ENCODE assay signal across 17 cellular contexts in genomic region chr15:95990833-95991232, GRCh38.
DNase-seq lines count a peak whose midpoint lies in the region; ATAC-seq and TF ChIP-seq lines count a peak whose summit lies in the region.
"Had no signal": no experiment of that assay in that cellular context is flagged by ENCODE, and none has a peak within 500 bp of the region (broad histone marks: within the 10 kb centered on the region; RNA-seq: fewer than 3 reads in every experiment).

No MANE protein-coding gene starts in this region.

- POLR2A ChIA-PET in activated CD4-positive, alpha-beta memory T cell treated with anti-CD3 and anti-CD28 coated beads for 36 hours (lab: Charles Lee): no interaction called here
- POLR2A ChIA-PET in activated CD4-positive, alpha-beta memory T cell treated with anti-CD3 and anti-CD28 coated beads, Interleukin-2, amount 10 ng/mL, durations not matched to agents 7 days and 5 days (lab: Charles Lee): no interaction called here

- intact Hi-C loops in activated CD4-positive, alpha-beta memory T cell treated with anti-CD3 and anti-CD28 coated beads for 36 hours (cut with micrococcal nuclease): no loop called here
- intact Hi-C loops in heart right ventricle (cut with DNase I): no loop called here

- peaks cover 10% of the 10 kb centered on the region for H3K27me3 Mint-ChIP-seq in activated CD4-positive, alpha-beta memory T cell treated with anti-CD3 and anti-CD28 coated beads for 36 hours
- peaks cover 13% of the 10 kb centered on the region for H3K27me3 Mint-ChIP-seq in activated CD4-positive, alpha-beta memory T cell treated with anti-CD3 and anti-CD28 coated beads, Interleukin-2, amount 10 ng/mL, durations not matched to agents 7 days and 5 days
- H3K27me3 Mint-ChIP-seq in progenitor cell of endocrine pancreas: no peaks in the 10 kb centered on the region

- no peaks in the 10 kb centered on the region for H3K9me3 ChIP-seq in heart right ventricle
- no peaks in the 10 kb centered on the region for H3K9me3 ChIP-seq in suprapubic skin
- H3K9me3 ChIP-seq: body of pancreas had no signal

- ATAC-seq in HG03565 (IDR thresholded peaks at IDR 0.05; ENCODE audit: unreplicated experiment) (peak; percentile 37), heart right ventricle (no peak)
- ATAC-seq: body of pancreas, esophagus mucosa had no signal

- H3K27me3 ChIP-seq in heart right ventricle (no peaks in the 10 kb centered on the region), suprapubic skin (no peaks in the 10 kb centered on the region)
- H3K27me3 ChIP-seq: body of pancreas had no signal

- H3K27ac Mint-ChIP-seq in activated CD4-positive, alpha-beta memory T cell treated with anti-CD3 and anti-CD28 coated beads for 36 hours: no peak overlapping the region
- H3K27ac Mint-ChIP-seq in activated CD4-positive, alpha-beta memory T cell treated with anti-CD3 and anti-CD28 coated beads, Interleukin-2, amount 10 ng/mL, durations not matched to agents 7 days and 5 days: no peak overlapping the region
- H3K27ac Mint-ChIP-seq in progenitor cell of endocrine pancreas: peak overlapping the region; percentile 33
- H3K27ac Mint-ChIP-seq: CD4-positive, alpha-beta T cell had no signal

- CTCF ChIA-PET in activated CD4-positive, alpha-beta memory T cell treated with anti-CD3 and anti-CD28 coated beads for 36 hours (lab: Charles Lee): no interaction called here
- CTCF ChIA-PET in activated CD4-positive, alpha-beta memory T cell treated with anti-CD3 and anti-CD28 coated beads, Interleukin-2, amount 10 ng/mL, durations not matched to agents 7 days and 5 days (lab: Charles Lee): no interaction called here

- TF ChIP-seq CTCF in progenitor cell of endocrine pancreas (IDR thresholded peaks at IDR 0.05; ENCODE audit: unreplicated experiment): no peak
- TF ChIP-seq CTCF in heart right ventricle (IDR thresholded peaks at IDR 0.05): no peak
- no peak for TF ChIP-seq CTCF in suprapubic skin (IDR thresholded peaks at IDR 0.05)

- no peak for TF ChIP-seq POLR2A in suprapubic skin (IDR thresholded peaks at IDR 0.05)

- no peaks in the 10 kb centered on the region for H3K36me3 ChIP-seq in heart right ventricle
- H3K36me3 ChIP-seq in suprapubic skin: no peaks in the 10 kb centered on the region

- 86 to 90% methylated on average over 4 of the region's 4 CpGs for WGBS in heart right ventricle, 2 donors
- WGBS in suprapubic skin: 31% methylated on average over 4 of the region's 4 CpGs

- no peak for TF ChIP-seq EP300 in suprapubic skin (IDR thresholded peaks at IDR 0.05)

- no peak overlapping the region for H3K4me3 Mint-ChIP-seq in activated CD4-positive, alpha-beta memory T cell treated with anti-CD3 and anti-CD28 coated beads for 36 hours
- no peak overlapping the region for H3K4me3 Mint-ChIP-seq in activated CD4-positive, alpha-beta memory T cell treated with anti-CD3 and anti-CD28 coated beads, Interleukin-2, amount 10 ng/mL, durations not matched to agents 7 days and 5 days
- H3K4me3 Mint-ChIP-seq in progenitor cell of endocrine pancreas (ENCODE audit: low read depth): no peak overlapping the region
- H3K4me3 Mint-ChIP-seq: CD4-positive, alpha-beta T cell had no signal

- peak overlapping the region in 1 of 10 donors; percentile 7 for H3K4me3 ChIP-seq in heart right ventricle
- H3K4me3 ChIP-seq in suprapubic skin: no peak overlapping the region
- H3K4me3 ChIP-seq: body of pancreas had no signal

- H3K4me1 ChIP-seq in heart right ventricle: no peaks in the 10 kb centered on the region
- no peaks in the 10 kb centered on the region for H3K4me1 ChIP-seq in suprapubic skin
- H3K4me1 ChIP-seq: body of pancreas had no signal

- peak overlapping the region in 1 of 10 donors; percentile 26 for H3K27ac ChIP-seq in heart right ventricle
- H3K27ac ChIP-seq in suprapubic skin: no peak overlapping the region

- peak; percentile 11 for DNase-seq in activated CD4-positive, alpha-beta memory T cell treated with anti-CD3 and anti-CD28 coated beads for 36 hours
- DNase-seq in activated CD4-positive, alpha-beta memory T cell treated with anti-CD3 and anti-CD28 coated beads, Interleukin-2, amount 10 ng/mL, durations not matched to agents 7 days and 5 days: no peak
- DNase-seq in astrocyte of the hippocampus (ENCODE audit: low read depth, low spot score) (peak; percentile 57), progenitor cell of endocrine pancreas (ENCODE audit: low spot score, unreplicated experiment) (no peak), heart right ventricle (no peak), suprapubic skin (ENCODE audit: low spot score in 2 of 2) (no peak)
- DNase-seq in stimulated activated naive CD4-positive, alpha-beta T cell (lab: John Stamatoyannopoulos, UW): no peak
- DNase-seq: activated CD8-positive, alpha-beta memory T cell treated with anti-CD3 and anti-CD28 coated beads for 24 hours; activated naive CD4-positive, alpha-beta T cell; body of pancreas; CD4-positive, alpha-beta T cell; EL; NCI-H2029; NCI-H526 had no signal

- H3K9me3 Mint-ChIP-seq in activated CD4-positive, alpha-beta memory T cell treated with anti-CD3 and anti-CD28 coated beads for 36 hours: no peaks in the 10 kb centered on the region
- peaks cover 5% of the 10 kb centered on the region for H3K9me3 Mint-ChIP-seq in activated CD4-positive, alpha-beta memory T cell treated with anti-CD3 and anti-CD28 coated beads, Interleukin-2, amount 10 ng/mL, durations not matched to agents 7 days and 5 days
- H3K9me3 Mint-ChIP-seq in progenitor cell of endocrine pancreas (ENCODE audit: low read depth): no peaks in the 10 kb centered on the region
- H3K9me3 Mint-ChIP-seq: CD4-positive, alpha-beta T cell; neural crest cell had no signal

- H3K36me3 Mint-ChIP-seq in activated CD4-positive, alpha-beta memory T cell treated with anti-CD3 and anti-CD28 coated beads for 36 hours: no peaks in the 10 kb centered on the region
- H3K36me3 Mint-ChIP-seq in activated CD4-positive, alpha-beta memory T cell treated with anti-CD3 and anti-CD28 coated beads, Interleukin-2, amount 10 ng/mL, durations not matched to agents 7 days and 5 days (ENCODE audit: low read depth): no peaks in the 10 kb centered on the region
- no peaks in the 10 kb centered on the region for H3K36me3 Mint-ChIP-seq in progenitor cell of endocrine pancreas (ENCODE audit: insufficient read depth)

- H3K4me1 Mint-ChIP-seq in activated CD4-positive, alpha-beta memory T cell treated with anti-CD3 and anti-CD28 coated beads for 36 hours (ENCODE audit: low read depth): peaks cover 2% of the 10 kb centered on the region
- H3K4me1 Mint-ChIP-seq in activated CD4-positive, alpha-beta memory T cell treated with anti-CD3 and anti-CD28 coated beads, Interleukin-2, amount 10 ng/mL, durations not matched to agents 7 days and 5 days: peaks cover 4% of the 10 kb centered on the region
- peaks cover 17% of the 10 kb centered on the region for H3K4me1 Mint-ChIP-seq in progenitor cell of endocrine pancreas (ENCODE audit: low read depth)

Comparison
In these comparisons a context has a peak if more than half of its experiments do, and no peak if none do; other contexts are left out.
1. DNase-seq: peak in activated CD4-positive, alpha-beta memory T cell treated with anti-CD3 and anti-CD28 coated beads for 36 hours (single experiment) and astrocyte of the hippocampus (single experiment); none in activated CD4-positive, alpha-beta memory T cell treated with anti-CD3 and anti-CD28 coated beads, Interleukin-2, amount 10 ng/mL, durations not matched to agents 7 days and 5 days (single experiment), progenitor cell of endocrine pancreas (single experiment), stimulated activated naive CD4-positive, alpha-beta T cell (0 of 6), heart right ventricle (0 of 2) and suprapubic skin (0 of 2).